17 cellular contexts compared by ENCODE assay signal in genomic region chr6:15502451-15503345, GRCh38.
DNase-seq lines count a peak whose midpoint lies in the region; ATAC-seq and TF ChIP-seq lines count a peak whose summit lies in the region.
"Had no signal": no experiment of that assay in that cellular context is flagged by ENCODE, and none has a peak within 500 bp of the region (broad histone marks: within the 10 kb centered on the region; RNA-seq: fewer than 3 reads in every experiment).

No MANE protein-coding gene starts in this region.

- H3K27ac ChIP-seq in RWPE1 = peak overlapping the region; percentile 56
- H3K27ac ChIP-seq in angular gyrus (ENCODE audit: low read depth, low read length) = peak overlapping the region; percentile 5
- peak overlapping the region; percentile 26 for H3K27ac ChIP-seq in right cardiac atrium (ENCODE audit: low read length)
- peak overlapping the region; percentile 1 for H3K27ac ChIP-seq in psoas muscle
- H3K27ac ChIP-seq: KMS-11 had no signal

- H3K4me1 ChIP-seq in right cardiac atrium (ENCODE audit: control insufficient read depth, insufficient read depth, low read length) (peaks cover 18% of the 10 kb centered on the region), psoas muscle (peaks cover 45% of the 10 kb centered on the region)

- 80% methylated on average over 20 of the region's 20 CpGs for WGBS in right cardiac atrium
- 90 to 93% (median 90%) methylated on average over 20 of the region's 20 CpGs for WGBS in psoas muscle, 3 donors

- H3K27me3 ChIP-seq in right cardiac atrium (ENCODE audit: control insufficient read depth, insufficient read depth) (no peaks in the 10 kb centered on the region), psoas muscle (ENCODE audit: insufficient read depth in 3 of 3, low read length in 2 of 3) (no peaks in the 10 kb centered on the region)
- H3K27me3 ChIP-seq: ascending aorta had no signal

- DNase-seq in RWPE1 (ENCODE audit: low spot score) (no peak), right cardiac atrium (no peak), psoas muscle (no peak), MV-4-11 (lab: John Stamatoyannopoulos, UW) (no peak), NCI-H2029 (lab: John Stamatoyannopoulos, UW) (no peak), activated gamma-delta T cell (lab: John Stamatoyannopoulos, UW) (no peak)
- DNase-seq: activated CD4-positive, alpha-beta T cell treated with anti-CD3 and anti-CD28 coated beads, Interleukin-2, amount 50 U/mL, for 1 hour; activated naive CD4-positive, alpha-beta T cell treated with anti-CD3 and anti-CD28 coated beads, Interleukin-2, amount 50 U/mL, for 16 hours; NCI-H1048; NCI-H2107; NCI-H524; occipital lobe; stimulated activated CD4-positive, alpha-beta T cell treated with anti-CD3 and anti-CD28 coated beads, Interleukin-2, amount 100 ng/mL, for 24 hours; stimulated activated naive CD4-positive, alpha-beta T cell treated with Interleukin-2 at 50 U/mL for 16 hours had no signal

- TF ChIP-seq CTCF in RWPE1 (conservative IDR thresholded peaks at IDR 0.05; ENCODE audit: low read depth) = no peak
- TF ChIP-seq CTCF in psoas muscle (IDR thresholded peaks at IDR 0.05) = no peak

- H3K36me3 ChIP-seq in psoas muscle (ENCODE audit: insufficient read depth in 1 of 2, low read depth in 1 of 2) = peaks cover 0 to 14% of the 10 kb centered on the region in 2 donors

- H3K9me3 ChIP-seq in right cardiac atrium (ENCODE audit: control insufficient read depth, low read length) (no peaks in the 10 kb centered on the region), psoas muscle (no peaks in the 10 kb centered on the region)
- H3K9me3 ChIP-seq: ascending aorta had no signal

- H3K4me3 ChIP-seq in right cardiac atrium (ENCODE audit: low read length) (no peak overlapping the region), psoas muscle (no peak overlapping the region)
- H3K4me3 ChIP-seq: ascending aorta had no signal

- POLR2A ChIA-PET in RWPE1 (lab: Yijun Ruan, JAX; ENCODE audit: low non-redundant PET) = no interaction called here

- CTCF ChIA-PET in RWPE1 (lab: Yijun Ruan, JAX) = no interaction called here

- intact Hi-C loops in right cardiac atrium (cut with DNase I) = loop anchor here in 2 of 4 donors (10.0 kb wide), 1 partner anchor 122 kb away; no protein-coding TSS in a partner anchor
- intact Hi-C loops in psoas muscle (cut with DNase I) = no loop called here

- ATAC-seq in right cardiac atrium (no peak), psoas muscle (no peak)

Comparison
In these comparisons a context has a peak if more than half of its experiments do, and no peak if none do; other contexts are left out.
1. H3K27ac ChIP-seq: peak in every context shown above with its lines; median percentile 56 in RWPE1; 26 in right cardiac atrium; 5 in angular gyrus; 1 in psoas muscle.